Comparison of ENCODE assay signal across 8 cellular contexts in the genomic region with DNA sequence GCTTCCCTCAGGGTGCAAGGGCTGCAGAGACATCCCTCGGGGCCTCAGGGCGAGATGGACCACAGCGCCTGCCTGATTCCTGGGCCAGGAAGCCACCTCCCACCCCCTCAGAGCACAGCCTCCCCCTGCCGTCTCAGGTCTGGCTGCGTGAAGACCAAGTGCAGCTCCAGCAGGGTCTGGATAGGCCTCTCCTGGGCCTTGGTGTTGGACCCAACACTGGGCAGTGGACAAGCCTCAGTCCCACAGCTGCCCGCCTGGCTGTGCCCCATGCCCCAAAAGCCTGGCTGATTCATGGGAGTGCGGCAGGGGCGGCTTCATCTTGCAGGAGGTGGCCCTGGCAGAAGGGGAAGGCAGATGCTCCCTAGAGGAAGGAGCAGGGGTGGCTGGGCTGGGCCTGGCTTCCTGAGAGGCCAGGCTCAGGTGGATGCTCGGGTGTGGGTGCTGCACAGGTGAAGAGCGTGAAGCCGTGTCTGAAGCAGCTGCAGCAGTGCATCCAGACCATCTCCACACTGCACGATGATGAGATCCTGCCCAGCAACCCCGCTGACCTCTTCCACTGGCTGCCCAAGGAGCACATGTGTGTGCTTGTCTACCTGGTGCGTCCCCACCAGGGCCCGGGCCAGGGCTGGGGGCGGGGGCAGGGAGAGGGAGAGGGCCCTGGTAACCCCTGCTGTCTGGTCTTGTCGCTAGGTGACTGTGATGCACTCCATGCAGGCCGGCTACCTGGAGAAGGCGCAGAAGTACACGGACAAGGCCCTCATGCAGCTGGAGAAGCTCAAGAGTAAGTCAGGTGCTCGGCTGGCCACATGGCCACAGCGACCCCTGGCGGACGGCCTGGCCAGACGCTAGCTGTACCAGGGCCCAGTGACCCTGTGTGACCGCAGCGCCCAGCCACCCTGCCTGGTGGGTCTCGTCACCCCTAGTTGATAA. TPM values are rescaled to one million over a fixed set of nuclear protein-coding genes. Genes with fewer than 3 reads are reported as not detected.
DNase-seq lines count a peak whose midpoint lies in the region; ATAC-seq and TF ChIP-seq lines count a peak whose summit lies in the region.

No MANE protein-coding gene starts in this region.

- no peak overlapping the region for H3K4me3 Mint-ChIP-seq in activated CD4-positive, alpha-beta memory T cell treated with anti-CD3 and anti-CD28 coated beads for 36 hours
- H3K4me3 Mint-ChIP-seq in activated CD4-positive, alpha-beta memory T cell treated with anti-CD3 and anti-CD28 coated beads, Interleukin-2, amount 10 ng/mL, durations not matched to agents 7 days and 5 days: no peak overlapping the region
- H3K4me3 Mint-ChIP-seq in WTC11: no peak overlapping the region

- 81 to 95% (median 88%) methylated on average over 4 to 28 of the region's 28 CpGs for WGBS in spleen, 5 donors

- no peaks in the 10 kb centered on the region for H3K9me3 Mint-ChIP-seq in activated CD4-positive, alpha-beta memory T cell treated with anti-CD3 and anti-CD28 coated beads for 36 hours
- no peaks in the 10 kb centered on the region for H3K9me3 Mint-ChIP-seq in activated CD4-positive, alpha-beta memory T cell treated with anti-CD3 and anti-CD28 coated beads, Interleukin-2, amount 10 ng/mL, durations not matched to agents 7 days and 5 days
- H3K9me3 Mint-ChIP-seq in WTC11: no peaks in the 10 kb centered on the region

- no peak overlapping the region for H3K27ac Mint-ChIP-seq in activated CD4-positive, alpha-beta memory T cell treated with anti-CD3 and anti-CD28 coated beads for 36 hours
- no peak overlapping the region for H3K27ac Mint-ChIP-seq in activated CD4-positive, alpha-beta memory T cell treated with anti-CD3 and anti-CD28 coated beads, Interleukin-2, amount 10 ng/mL, durations not matched to agents 7 days and 5 days
- H3K27ac Mint-ChIP-seq in WTC11: no peak overlapping the region

- ATAC-seq in WTC11: peak; percentile 80
- peak; percentile 83 for ATAC-seq in left ventricle myocardium superior
- ATAC-seq in HG03571 (IDR thresholded peaks at IDR 0.05; ENCODE audit: unreplicated experiment): no peak

- H3K4me1 Mint-ChIP-seq in activated CD4-positive, alpha-beta memory T cell treated with anti-CD3 and anti-CD28 coated beads for 36 hours (ENCODE audit: low read depth): no peaks in the 10 kb centered on the region
- H3K4me1 Mint-ChIP-seq in activated CD4-positive, alpha-beta memory T cell treated with anti-CD3 and anti-CD28 coated beads, Interleukin-2, amount 10 ng/mL, durations not matched to agents 7 days and 5 days: no peaks in the 10 kb centered on the region
- H3K4me1 Mint-ChIP-seq in WTC11: no peaks in the 10 kb centered on the region

- no peak for TF ChIP-seq POLR2A in spleen (IDR thresholded peaks at IDR 0.05)

- CTCF ChIA-PET in activated CD4-positive, alpha-beta memory T cell treated with anti-CD3 and anti-CD28 coated beads for 36 hours (lab: Charles Lee): interaction anchor here (1.1 kb wide), 1 partner anchor 18 kb away, joined by 5 read pairs; no protein-coding TSS in a partner anchor
- CTCF ChIA-PET in activated CD4-positive, alpha-beta memory T cell treated with anti-CD3 and anti-CD28 coated beads, Interleukin-2, amount 10 ng/mL, durations not matched to agents 7 days and 5 days (lab: Charles Lee): no interaction called here
- CTCF ChIA-PET in WTC11 (lab: Charles Lee): interaction anchor here (0.6 to 1.6 kb wide), 32 partner anchors 9 to 207 kb away, joined by 3 to 12 read pairs (median 4); a partner anchor contains a TSS

- H3K4me3 ChIP-seq in spleen: no peak overlapping the region

- POLR2A ChIA-PET in activated CD4-positive, alpha-beta memory T cell treated with anti-CD3 and anti-CD28 coated beads for 36 hours (lab: Charles Lee): no interaction called here
- POLR2A ChIA-PET in activated CD4-positive, alpha-beta memory T cell treated with anti-CD3 and anti-CD28 coated beads, Interleukin-2, amount 10 ng/mL, durations not matched to agents 7 days and 5 days (lab: Charles Lee): no interaction called here
- POLR2A ChIA-PET in WTC11 (lab: Charles Lee): no interaction called here

- H3K36me3 ChIP-seq in spleen: peaks cover 0 to 100% (median 99%) of the 10 kb centered on the region in 6 donors

- intact Hi-C loops in activated CD4-positive, alpha-beta memory T cell treated with anti-CD3 and anti-CD28 coated beads for 36 hours (cut with micrococcal nuclease): no loop called here
- intact Hi-C loops in left ventricle myocardium superior (cut with micrococcal nuclease): no loop called here
- intact Hi-C loops in spleen (cut with DNase I; ENCODE audit: low total_unique reads): no loop called here

- H3K27ac ChIP-seq in spleen: no peak overlapping the region

- peak; percentile 18 for DNase-seq in activated CD4-positive, alpha-beta memory T cell treated with anti-CD3 and anti-CD28 coated beads for 36 hours
- no peak for DNase-seq in activated CD4-positive, alpha-beta memory T cell treated with anti-CD3 and anti-CD28 coated beads, Interleukin-2, amount 10 ng/mL, durations not matched to agents 7 days and 5 days
- DNase-seq in NCI-H2107 treated with DMSO at 0.1 percent for 48 hours (lab: John Stamatoyannopoulos, UW; ENCODE audit: unreplicated experiment) (peak; percentile 14), WTC11 (ENCODE audit: low spot score) (peak; percentile 78), left ventricle myocardium superior (peak; percentile 83), spleen (no peak), foreskin melanocyte (no peak)

- peaks cover 29% of the 10 kb centered on the region for H3K36me3 Mint-ChIP-seq in activated CD4-positive, alpha-beta memory T cell treated with anti-CD3 and anti-CD28 coated beads for 36 hours
- H3K36me3 Mint-ChIP-seq in activated CD4-positive, alpha-beta memory T cell treated with anti-CD3 and anti-CD28 coated beads, Interleukin-2, amount 10 ng/mL, durations not matched to agents 7 days and 5 days (ENCODE audit: low read depth): peaks cover 49% of the 10 kb centered on the region
- peaks cover 48% of the 10 kb centered on the region for H3K36me3 Mint-ChIP-seq in WTC11

- TF ChIP-seq CTCF in WTC11 (IDR thresholded peaks at IDR 0.05) (peak; percentile 78), spleen (IDR thresholded peaks at IDR 0.05 in 8 of 11, conservative IDR thresholded peaks at IDR 0.05 in 3 of 11) (peak in 10 of 11 experiments; percentile 20 to 75 (median 55))

- no peaks in the 10 kb centered on the region for H3K9me3 ChIP-seq in spleen

- no peaks in the 10 kb centered on the region for H3K27me3 ChIP-seq in spleen (replicated peaks in 1 of 7)

- H3K4me1 ChIP-seq in spleen: no peaks in the 10 kb centered on the region

- H3K27me3 Mint-ChIP-seq in activated CD4-positive, alpha-beta memory T cell treated with anti-CD3 and anti-CD28 coated beads for 36 hours: no peaks in the 10 kb centered on the region
- no peaks in the 10 kb centered on the region for H3K27me3 Mint-ChIP-seq in activated CD4-positive, alpha-beta memory T cell treated with anti-CD3 and anti-CD28 coated beads, Interleukin-2, amount 10 ng/mL, durations not matched to agents 7 days and 5 days
- H3K27me3 Mint-ChIP-seq in WTC11 (ENCODE audit: low read depth): no peaks in the 10 kb centered on the region

TF ChIP-seq in WTC11, 78 proteins besides CTCF, POLR2A, EP300 and RAD21 (continues in another document):
- TF ChIP-seq, protein P1, sequence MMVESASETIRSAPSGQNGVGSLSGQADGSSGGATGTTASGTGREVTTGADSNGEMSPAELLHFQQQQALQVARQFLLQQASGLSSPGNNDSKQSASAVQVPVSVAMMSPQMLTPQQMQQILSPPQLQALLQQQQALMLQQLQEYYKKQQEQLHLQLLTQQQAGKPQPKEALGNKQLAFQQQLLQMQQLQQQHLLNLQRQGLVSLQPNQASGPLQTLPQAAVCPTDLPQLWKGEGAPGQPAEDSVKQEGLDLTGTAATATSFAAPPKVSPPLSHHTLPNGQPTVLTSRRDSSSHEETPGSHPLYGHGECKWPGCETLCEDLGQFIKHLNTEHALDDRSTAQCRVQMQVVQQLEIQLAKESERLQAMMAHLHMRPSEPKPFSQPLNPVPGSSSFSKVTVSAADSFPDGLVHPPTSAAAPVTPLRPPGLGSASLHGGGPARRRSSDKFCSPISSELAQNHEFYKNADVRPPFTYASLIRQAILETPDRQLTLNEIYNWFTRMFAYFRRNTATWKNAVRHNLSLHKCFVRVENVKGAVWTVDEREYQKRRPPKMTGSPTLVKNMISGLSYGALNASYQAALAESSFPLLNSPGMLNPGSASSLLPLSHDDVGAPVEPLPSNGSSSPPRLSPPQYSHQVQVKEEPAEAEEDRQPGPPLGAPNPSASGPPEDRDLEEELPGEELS (CRISPR knock-in tag; IDR thresholded peaks at IDR 0.05): no peak
- no peak for TF ChIP-seq NR2C2 (CRISPR knock-in tag; IDR thresholded peaks at IDR 0.05)
- TF ChIP-seq, protein P2, sequence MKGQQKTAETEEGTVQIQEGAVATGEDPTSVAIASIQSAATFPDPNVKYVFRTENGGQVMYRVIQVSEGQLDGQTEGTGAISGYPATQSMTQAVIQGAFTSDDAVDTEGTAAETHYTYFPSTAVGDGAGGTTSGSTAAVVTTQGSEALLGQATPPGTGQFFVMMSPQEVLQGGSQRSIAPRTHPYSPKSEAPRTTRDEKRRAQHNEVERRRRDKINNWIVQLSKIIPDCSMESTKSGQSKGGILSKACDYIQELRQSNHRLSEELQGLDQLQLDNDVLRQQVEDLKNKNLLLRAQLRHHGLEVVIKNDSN (CRISPR knock-in tag; IDR thresholded peaks at IDR 0.05): peak; percentile 55; the same call in 1 of the 2 replicates
- no peak for TF ChIP-seq TEAD4 (CRISPR knock-in tag; IDR thresholded peaks at IDR 0.05)
- TF ChIP-seq, protein P3, sequence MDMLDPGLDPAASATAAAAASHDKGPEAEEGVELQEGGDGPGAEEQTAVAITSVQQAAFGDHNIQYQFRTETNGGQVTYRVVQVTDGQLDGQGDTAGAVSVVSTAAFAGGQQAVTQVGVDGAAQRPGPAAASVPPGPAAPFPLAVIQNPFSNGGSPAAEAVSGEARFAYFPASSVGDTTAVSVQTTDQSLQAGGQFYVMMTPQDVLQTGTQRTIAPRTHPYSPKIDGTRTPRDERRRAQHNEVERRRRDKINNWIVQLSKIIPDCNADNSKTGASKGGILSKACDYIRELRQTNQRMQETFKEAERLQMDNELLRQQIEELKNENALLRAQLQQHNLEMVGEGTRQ (CRISPR knock-in tag; IDR thresholded peaks at IDR 0.05): peak; percentile 56

RNA-seq across cellular contexts. Expression of a gene that starts 21.7 kb away (rescaled TPM):
- 10 to 100 TPM; 38.6 to 40.9 TPM for total RNA-seq in activated CD4-positive, alpha-beta memory T cell treated with anti-CD3 and anti-CD28 coated beads for 36 hours
- total RNA-seq in activated CD4-positive, alpha-beta memory T cell treated with anti-CD3 and anti-CD28 coated beads, Interleukin-2, amount 10 ng/mL, durations not matched to agents 7 days and 5 days: 10 to 100 TPM; 68.8 to 76.9 TPM
- total RNA-seq in WTC11 (2021) (47.8 to 56.8 TPM (median 50.3 TPM) in 3 replicates), left ventricle myocardium superior (31.4 TPM), spleen (100 to 1,000 TPM in 4 of 7 donors, 10 to 100 TPM in 3; 77.5 to 133 (median 103) TPM)
- polyA plus RNA-seq in spleen: 10 to 100 TPM; 12.0 to 29.8 (median 17.7) TPM

RNA-seq across cellular contexts. Expression of a gene that starts 22.0 kb away (rescaled TPM):
- 10 to 100 TPM; 39.2 to 44.0 TPM for total RNA-seq in activated CD4-positive, alpha-beta memory T cell treated with anti-CD3 and anti-CD28 coated beads for 36 hours
- total RNA-seq in activated CD4-positive, alpha-beta memory T cell treated with anti-CD3 and anti-CD28 coated beads, Interleukin-2, amount 10 ng/mL, durations not matched to agents 7 days and 5 days: 10 to 100 TPM; 63.1 to 67.1 TPM
- 72.1 to 81.3 TPM (median 72.5 TPM) in 3 replicates for total RNA-seq in WTC11 (2021)
- total RNA-seq in left ventricle myocardium superior: 46.0 TPM
- 10 to 100 TPM; 48.0 to 63.1 (median 52.8) TPM for total RNA-seq in spleen
- polyA plus RNA-seq in spleen: 10 to 100 TPM; 29.3 to 53.2 (median 46.9) TPM

Comparison
In these comparisons a context has a peak if more than half of its experiments do, and no peak if none do; other contexts are left out.
1. DNase-seq: peak in activated CD4-positive, alpha-beta memory T cell treated with anti-CD3 and anti-CD28 coated beads for 36 hours (single experiment), NCI-H2107 treated with DMSO at 0.1 percent for 48 hours (single experiment), WTC11 (single experiment) and left ventricle myocardium superior (single experiment); none in activated CD4-positive, alpha-beta memory T cell treated with anti-CD3 and anti-CD28 coated beads, Interleukin-2, amount 10 ng/mL, durations not matched to agents 7 days and 5 days (single experiment), spleen (single experiment) and foreskin melanocyte (single experiment).